In genomic region chr3:20680990-20681628, GRCh38 we compare ENCODE assay signal across 19 cellular contexts.
DNase-seq lines count a peak whose midpoint lies in the region; ATAC-seq, FAIRE-seq and TF ChIP-seq lines count a peak whose summit lies in the region.
"Had no signal": no experiment of that assay in that cellular context is flagged by ENCODE, and none has a peak within 500 bp of the region (broad histone marks: within the 10 kb centered on the region; RNA-seq: fewer than 3 reads in every experiment).

No MANE protein-coding gene starts in this region.

- H3K27me3 ChIP-seq in PC-3 (ENCODE audit: low read length) (no peaks in the 10 kb centered on the region), K562 (ENCODE audit: control insufficient read depth in 2 of 2, insufficient read depth in 2 of 2, low read length in 2 of 2) (no peaks in the 10 kb centered on the region)

- TF ChIP-seq CTCF in Calu3 (IDR thresholded peaks at IDR 0.05; ENCODE audit: unreplicated experiment) (no peak), PC-3 (conservative IDR thresholded peaks at IDR 0.05; ENCODE audit: low read depth, low read length) (no peak), K562 (IDR thresholded peaks at IDR 0.05 in 2 of 3, conservative IDR thresholded peaks at IDR 0.05 in 1 of 3; ENCODE audit: insufficient read depth in 2 of 3, low read depth in 1 of 3, low read length in 3 of 3) (no peak)

- ATAC-seq in PC-3 (peak; percentile 59), K562 (no peak), GM21737 (IDR thresholded peaks at IDR 0.05; ENCODE audit: unreplicated experiment) (no peak)
- ATAC-seq in stimulated activated naive CD8-positive, alpha-beta T cell treated with anti-CD3 and anti-CD28 coated beads, Interleukin-15, amount 100 ng/mL, for 72 hours: no peak
- ATAC-seq: HepG2 had no signal

- H3K36me3 Mint-ChIP-seq in Calu3 (ENCODE audit: insufficient read depth, unreplicated experiment): no peaks in the 10 kb centered on the region

- no peak for TF ChIP-seq EP300 in K562 (IDR thresholded peaks at IDR 0.05; ENCODE audit: low read length)

- H3K9me3 ChIP-seq in PC-3 (ENCODE audit: low read length) (no peaks in the 10 kb centered on the region), K562 (replicated peaks; ENCODE audit: control insufficient read depth, insufficient read depth, low read depth, low read length) (no peaks in the 10 kb centered on the region)

- no peaks in the 10 kb centered on the region for H3K79me2 ChIP-seq in PC-3 (ENCODE audit: low read length)
- no peaks in the 10 kb centered on the region for H3K79me2 ChIP-seq in K562 (ENCODE audit: control insufficient read depth, insufficient read depth, low read length)

- no peaks in the 10 kb centered on the region for H3F3A ChIP-seq in PC-3 (ENCODE audit: low read length, unreplicated experiment)

- H3K9ac ChIP-seq in PC-3 (ENCODE audit: low read length) (no peak overlapping the region), K562 (ENCODE audit: insufficient read depth in 1 of 2, low read depth in 2 of 2, low read length in 2 of 2) (no peak overlapping the region)

- FAIRE-seq in K562 (lab: Jason Lieb, UNC): peak; percentile 60
- FAIRE-seq: D721Med, GM19239, HepG2 had no signal

- H3K4me1 Mint-ChIP-seq in Calu3 (ENCODE audit: low read depth, unreplicated experiment): peaks cover 44% of the 10 kb centered on the region
- H3K4me1 Mint-ChIP-seq in stimulated activated naive CD8-positive, alpha-beta T cell treated with anti-CD3 and anti-CD28 coated beads, Interleukin-15, amount 100 ng/mL, for 72 hours: no peaks in the 10 kb centered on the region

- H3K27ac ChIP-seq in PC-3 (ENCODE audit: low read length) (no peak overlapping the region), K562 (ENCODE audit: extremely low read depth, low read depth, low read length) (no peak overlapping the region)

- BruUV-seq in Calu3 (replicated peaks; lab: Mats Ljungman, UMichigan) (no TSS peak), PC-3 (replicated peaks; lab: Mats Ljungman, UMichigan) (no TSS peak), K562 (replicated peaks; lab: Mats Ljungman, UMichigan) (no TSS peak)

- CTCF ChIA-PET in Calu3 (lab: Charles Lee) (no interaction called here), PC-3 (lab: Charles Lee) (no interaction called here), K562 (lab: Yijun Ruan, JAX; ENCODE audit: low intra/inter-chr PET ratio) (no interaction called here)

- in situ Hi-C loops in K562 (cut with MboI): no loop called here

- intact Hi-C loops in Calu3 (cut with micrococcal nuclease; ENCODE audit: unreplicated experiment) (loop anchor here (10.0 kb wide), 1 partner anchor 244 kb away; no protein-coding TSS in a partner anchor), PC-3 (cut with micrococcal nuclease) (no loop called here), K562 (cut with micrococcal nuclease) (no loop called here)

- 0% methylated on average over 1 of the region's 1 CpG for WGBS in K562 (ENCODE audit: insufficient coverage, low coverage, missing lambda C conversion rate)

- POLR2A ChIA-PET in PC-3 (lab: Charles Lee; ENCODE audit: unreplicated experiment) (no interaction called here), K562 (lab: Yijun Ruan, JAX) (no interaction called here)

- no peak for DNase-seq in Calu3
- DNase-seq in PC-3: no peak
- DNase-seq in K562 (ENCODE audit: extremely low read depth in 1 of 4, low spot score in 3 of 4): no peak
- DNase-seq in kidney tubule cell (ENCODE audit: low spot score): peak; percentile 6
- DNase-seq in stimulated activated naive CD8-positive, alpha-beta T cell treated with anti-CD3 and anti-CD28 coated beads, Interleukin-15, amount 100 ng/mL, for 72 hours: no peak
- no peak for DNase-seq in HUDEP-2 (lab: John Stamatoyannopoulos, UW; ENCODE audit: unreplicated experiment in 76 of 76)
- DNase-seq in AG08395 (ENCODE audit: low spot score): no peak
- DNase-seq: 8988T; C1 segment of cervical spinal cord; CD4-positive, alpha-beta T cell; DMS153; DMS79 treated with DMSO at 0.1 percent for 48 hours; GF-D8; HCEC 1CT; HFFc6 had no signal

- TF ChIP-seq POLR2A in K562 (conservative IDR thresholded peaks at IDR 0.05): no peak

- H3K4me2 ChIP-seq in PC-3 (ENCODE audit: low read length): no peak overlapping the region
- H3K4me2 ChIP-seq in K562 (ENCODE audit: insufficient read depth, low read length): no peak overlapping the region

- H3K4me3 ChIP-seq in PC-3 (ENCODE audit: low read length) (no peak overlapping the region), K562 (no peak overlapping the region)

- H3K4me3 Mint-ChIP-seq in Calu3 (ENCODE audit: low read depth, unreplicated experiment): peak overlapping the region; percentile 15
- no peak overlapping the region for H3K4me3 Mint-ChIP-seq in stimulated activated naive CD8-positive, alpha-beta T cell treated with anti-CD3 and anti-CD28 coated beads, Interleukin-15, amount 100 ng/mL, for 72 hours
- H3K4me3 Mint-ChIP-seq: CD4-positive, alpha-beta T cell; HFFc6 had no signal

- H3K27me3 Mint-ChIP-seq in Calu3 (ENCODE audit: unreplicated experiment): no peaks in the 10 kb centered on the region
- no peaks in the 10 kb centered on the region for H3K27me3 Mint-ChIP-seq in stimulated activated naive CD8-positive, alpha-beta T cell treated with anti-CD3 and anti-CD28 coated beads, Interleukin-15, amount 100 ng/mL, for 72 hours
- H3K27me3 Mint-ChIP-seq: CD4-positive, alpha-beta T cell had no signal

- no peaks in the 10 kb centered on the region for H3K9me3 Mint-ChIP-seq in Calu3 (ENCODE audit: low read depth, unreplicated experiment)
- H3K9me3 Mint-ChIP-seq in stimulated activated naive CD8-positive, alpha-beta T cell treated with anti-CD3 and anti-CD28 coated beads, Interleukin-15, amount 100 ng/mL, for 72 hours: peaks cover 15 to 37% of the 10 kb centered on the region in 2 donors
- H3K9me3 Mint-ChIP-seq: HFFc6 had no signal

- H3K4me1 ChIP-seq in PC-3 (ENCODE audit: insufficient read depth, low read length): no peaks in the 10 kb centered on the region
- no peaks in the 10 kb centered on the region for H3K4me1 ChIP-seq in K562 (replicated peaks in 1 of 2; ENCODE audit: control insufficient read depth in 2 of 2, insufficient read depth in 2 of 2, low read length in 2 of 2)

- H3K27ac Mint-ChIP-seq in Calu3 (ENCODE audit: unreplicated experiment): peak overlapping the region; percentile 50
- no peak overlapping the region for H3K27ac Mint-ChIP-seq in stimulated activated naive CD8-positive, alpha-beta T cell treated with anti-CD3 and anti-CD28 coated beads, Interleukin-15, amount 100 ng/mL, for 72 hours
- H3K27ac Mint-ChIP-seq: CD4-positive, alpha-beta T cell; HFFc6 had no signal

- TF ChIP-seq RAD21 in K562 (CRISPR knock-in tag; conservative IDR thresholded peaks at IDR 0.05 in 1 of 2, IDR thresholded peaks at IDR 0.05 in 1 of 2): no peak

- no peak overlapping the region for H2AFZ ChIP-seq in PC-3 (ENCODE audit: low read length)
- H2AFZ ChIP-seq in K562 (ENCODE audit: low read depth, low read length): no peak overlapping the region

- H3K36me3 ChIP-seq in PC-3 (ENCODE audit: low read depth, low read length) (no peaks in the 10 kb centered on the region), K562 (ENCODE audit: control insufficient read depth, insufficient read depth, low read length) (no peaks in the 10 kb centered on the region)

- no peaks in the 10 kb centered on the region for H3K9me2 ChIP-seq in PC-3 (replicated peaks; ENCODE audit: low read length)

- no peaks in the 10 kb centered on the region for H3K9me1 ChIP-seq in K562 (ENCODE audit: control insufficient read depth, insufficient read depth, low read length)

- H4K20me1 ChIP-seq in PC-3 (ENCODE audit: low read length) (no peaks in the 10 kb centered on the region), K562 (replicated peaks; ENCODE audit: control insufficient read depth, insufficient read depth, low read length) (no peaks in the 10 kb centered on the region)

TF ChIP-seq in K562, 482 proteins besides CTCF, POLR2A, EP300 and RAD21 (continues in another document):
- TF ChIP-seq THAP12 (CRISPR knock-in tag; IDR thresholded peaks at IDR 0.05) (no peak), ATF4 (CRISPR knock-in tag; IDR thresholded peaks at IDR 0.05) (no peak), ID3 (CRISPR knock-in tag; IDR thresholded peaks at IDR 0.05) (no peak), ID3 (tag; IDR thresholded peaks at IDR 0.05) (no peak), DACH1 (IDR thresholded peaks at IDR 0.05; ENCODE audit: partially characterized antibody) (no peak), NCOA6 (IDR thresholded peaks at IDR 0.05) (no peak), SRF (CRISPR knock-in tag; IDR thresholded peaks at IDR 0.05) (no peak), SREBF2 (CRISPR knock-in tag; IDR thresholded peaks at IDR 0.05) (no peak), ARID2 (IDR thresholded peaks at IDR 0.05) (no peak)
